In the genomic region with DNA sequence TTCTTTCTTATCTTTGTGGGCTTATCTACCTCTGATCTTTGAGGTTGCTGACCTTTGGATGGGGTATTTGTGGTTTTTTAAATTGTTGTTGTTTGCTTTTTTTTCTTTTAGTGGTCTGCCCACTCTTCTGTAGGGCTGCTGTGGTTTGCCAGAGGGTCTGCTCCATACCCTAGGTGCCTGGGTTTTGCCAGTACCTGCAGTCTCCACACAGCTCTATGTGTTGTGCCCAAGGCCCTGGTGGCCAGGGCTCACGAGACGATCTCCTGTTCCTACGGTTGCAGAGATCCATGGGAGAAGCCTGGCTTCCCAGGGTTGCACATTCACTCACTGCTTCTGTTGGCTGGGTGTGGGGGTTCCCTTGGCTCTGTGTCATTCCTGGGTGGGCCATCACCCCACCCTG, we compare ENCODE assay signal across 20 cellular contexts.
"Had no signal": no experiment of that assay in that cellular context is flagged by ENCODE, and none has a peak within 500 bp of the region (broad histone marks: within the 10 kb centered on the region; RNA-seq: fewer than 3 reads in every experiment).

No MANE protein-coding gene starts in this region.

- H3K4me2 ChIP-seq: hepatocyte had no signal

- H3K27ac ChIP-seq: coronary artery, dorsolateral prefrontal cortex, esophagus muscularis mucosa, foreskin keratinocyte, gastroesophageal sphincter, heart left ventricle, hepatocyte, left lung, lower lobe of right lung had no signal

- H3K27me3 Mint-ChIP-seq: naive B cell had no signal

- H2AFZ ChIP-seq: hepatocyte had no signal

- H3K27me3 ChIP-seq: dorsolateral prefrontal cortex, esophagus muscularis mucosa, foreskin keratinocyte, gastroesophageal sphincter, heart left ventricle, hepatocyte, left lung had no signal

- H3K4me1 Mint-ChIP-seq: immature natural killer cell, naive B cell had no signal

- H3K4me3 ChIP-seq: coronary artery, dorsolateral prefrontal cortex, esophagus muscularis mucosa, gastroesophageal sphincter, heart left ventricle, hepatocyte, left lung, lower lobe of right lung, mucosa of descending colon had no signal

- DNase-seq: dermis blood vessel endothelial cell; dorsolateral prefrontal cortex; effector CD4-positive, alpha-beta T cell; effector memory CD4-positive, alpha-beta T cell; foreskin keratinocyte; heart left ventricle; hypothalamus; immature natural killer cell; left cardiac atrium; left lung; left ventricle myocardium superior; lower lobe of right lung; mesenchymal stem cell; mucosa of descending colon; naive B cell had no signal

- H3K4me3 Mint-ChIP-seq: immature natural killer cell, mesothelial cell of epicardium, naive B cell had no signal

- H3K36me3 ChIP-seq: esophagus muscularis mucosa, gastroesophageal sphincter, heart left ventricle, left lung, lower lobe of right lung had no signal

- H3K9me3 ChIP-seq: esophagus muscularis mucosa, gastroesophageal sphincter, left lung, lower lobe of right lung, mucosa of descending colon had no signal

- ATAC-seq: foreskin keratinocyte, gastroesophageal sphincter, heart left ventricle, left cardiac atrium, left lung, left ventricle myocardium superior, lower lobe of right lung, mucosa of descending colon had no signal

- H3K36me3 Mint-ChIP-seq: immature natural killer cell, naive B cell had no signal

- H3K4me1 ChIP-seq: foreskin keratinocyte, gastroesophageal sphincter, left lung, lower lobe of right lung had no signal

- H3K27ac Mint-ChIP-seq: immature natural killer cell, mesothelial cell of epicardium, naive B cell had no signal
